ENCODE assay signal across 25 cellular contexts in the genomic region with DNA sequence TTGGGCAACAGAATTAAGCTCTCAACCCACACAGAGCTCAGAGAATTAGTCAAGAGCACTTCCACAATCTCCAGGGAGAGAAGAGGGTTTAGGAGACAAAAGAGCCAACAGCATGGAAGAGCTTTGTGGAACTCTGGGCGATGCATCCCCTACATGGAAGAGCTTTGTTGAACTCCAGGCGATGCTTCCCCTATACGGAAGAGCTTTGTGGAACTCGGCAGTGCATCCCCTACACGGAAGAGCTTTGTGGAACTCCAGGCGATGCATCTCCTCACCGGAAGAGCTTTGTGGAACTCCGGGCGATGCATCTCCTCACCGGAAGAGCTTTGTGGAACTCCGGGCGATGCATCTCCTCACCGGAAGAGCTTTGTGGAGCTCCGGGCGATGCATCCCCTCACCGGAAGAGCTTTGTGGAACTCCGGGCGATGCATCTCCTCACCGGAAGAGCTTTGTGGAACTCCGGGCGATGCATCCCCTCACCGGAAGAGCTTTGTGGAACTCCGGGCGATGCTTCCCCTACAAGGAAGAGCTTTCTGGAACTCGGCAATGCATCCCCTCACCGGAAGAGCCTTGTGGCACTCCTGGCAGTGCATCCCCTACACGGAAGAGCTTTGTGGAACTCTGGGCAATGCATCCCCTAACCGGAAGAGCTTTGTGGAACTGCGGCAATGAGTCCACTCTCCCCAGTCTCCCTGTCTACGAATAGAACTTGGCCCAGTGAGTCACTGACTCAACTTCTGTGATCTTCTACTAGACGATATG.
"Had no signal": no experiment of that assay in that cellular context is flagged by ENCODE, and none has a peak within 500 bp of the region (broad histone marks: within the 10 kb centered on the region; RNA-seq: fewer than 3 reads in every experiment).

No MANE protein-coding gene starts in this region.

- H3K36me3 ChIP-seq: ascending aorta, Peyer's patch had no signal

- H3K9me3 Mint-ChIP-seq: activated B cell treated with CpG ODN at 0.5 μM for 24 hours; activated CD4-positive, alpha-beta memory T cell treated with anti-CD3 and anti-CD28 coated beads for 36 hours; activated CD4-positive, alpha-beta T cell treated with anti-CD3 and anti-CD28 coated beads, Interleukin-2, amount 10 ng/mL, durations not matched to agents 7 days and 5 days; activated naive CD4-positive, alpha-beta T cell treated with anti-CD3 and anti-CD28 coated beads, Interleukin-2, amount 50 U/mL, for 72 hours; activated naive CD8-positive, alpha-beta T cell treated with anti-CD3 and anti-CD28 coated beads, Interleukin-2, amount 50 U/mL, for 24 hours; activated T-cell treated with anti-CD3 and anti-CD28 coated beads, Interleukin-2, amount 50 U/mL, for 4 hours; central memory CD8-positive, alpha-beta T cell; T-helper 1 cell treated with Interleukin-12 subunit alpha and Interleukin-12 subunit beta and Interleukin-4 antibody, amounts not matched to agents 30 μg/mL and 1 μg/mL, for 36 hours had no signal

- H3K27ac Mint-ChIP-seq: activated B cell treated with CpG ODN at 0.5 μM for 24 hours; activated CD4-positive, alpha-beta memory T cell treated with anti-CD3 and anti-CD28 coated beads for 36 hours; activated CD4-positive, alpha-beta T cell treated with anti-CD3 and anti-CD28 coated beads, Interleukin-2, amount 10 ng/mL, durations not matched to agents 7 days and 5 days; activated naive CD4-positive, alpha-beta T cell treated with anti-CD3 and anti-CD28 coated beads, Interleukin-2, amount 50 U/mL, for 72 hours; activated naive CD8-positive, alpha-beta T cell treated with anti-CD3 and anti-CD28 coated beads, Interleukin-2, amount 50 U/mL, for 24 hours; T-helper 1 cell treated with Interleukin-12 subunit alpha and Interleukin-12 subunit beta and Interleukin-4 antibody, amounts not matched to agents 30 μg/mL and 1 μg/mL, for 36 hours had no signal

- H3K36me3 Mint-ChIP-seq: activated CD4-positive, alpha-beta memory T cell treated with anti-CD3 and anti-CD28 coated beads for 36 hours; activated naive CD4-positive, alpha-beta T cell treated with anti-CD3 and anti-CD28 coated beads, Interleukin-2, amount 50 U/mL, for 72 hours had no signal

- DNase-seq: activated B cell treated with CpG ODN at 0.5 μM for 24 hours; activated CD4-positive, alpha-beta memory T cell treated with anti-CD3 and anti-CD28 coated beads for 36 hours; activated CD4-positive, alpha-beta T cell treated with anti-CD3 and anti-CD28 coated beads, Interleukin-2, amount 10 ng/mL, durations not matched to agents 7 days and 5 days; activated CD8-positive, alpha-beta memory T cell treated with anti-CD3 and anti-CD28 coated beads for 24 hours; activated effector memory CD4-positive, alpha-beta T cell treated with anti-CD3 and anti-CD28 coated beads, Interleukin-2, amount 50 U/mL, for 16 hours; activated naive CD4-positive, alpha-beta T cell treated with Interleukin-2 at 50 U/mL for 16 hours; activated naive CD8-positive, alpha-beta T cell treated with anti-CD3 and anti-CD28 coated beads, Interleukin-2, amount 50 U/mL, for 24 hours; activated T-cell treated with anti-CD3 and anti-CD28 coated beads, Interleukin-2, amount 50 U/mL, for 4 hours; amniotic stem cell; body of pancreas; Kasumi-1; KBM-7; NCI-H1105 treated with DMSO at 0.1 percent for 48 hours; NCI-H2029; NCI-H2227 treated with DMSO at 0.1 percent for 48 hours; NCI-H510A; OCI-M1; Peyer's patch; SHP77; T-helper 9 cell had no signal

- H3K27me3 ChIP-seq: ascending aorta, body of pancreas, Peyer's patch had no signal

- ATAC-seq: activated naive CD8-positive, alpha-beta T cell treated with anti-CD3 and anti-CD28 coated beads, Interleukin-2, amount 50 U/mL, for 24 hours; activated T-cell treated with anti-CD3 and anti-CD28 coated beads, Interleukin-2, amount 50 U/mL, for 4 hours; body of pancreas had no signal

- H3K27ac ChIP-seq: ascending aorta, body of pancreas, Peyer's patch, RWPE1 had no signal

- H3K4me3 Mint-ChIP-seq: activated B cell treated with CpG ODN at 0.5 μM for 24 hours; activated CD4-positive, alpha-beta memory T cell treated with anti-CD3 and anti-CD28 coated beads for 36 hours; activated CD4-positive, alpha-beta T cell treated with anti-CD3 and anti-CD28 coated beads, Interleukin-2, amount 10 ng/mL, durations not matched to agents 7 days and 5 days; activated naive CD8-positive, alpha-beta T cell treated with anti-CD3 and anti-CD28 coated beads, Interleukin-2, amount 50 U/mL, for 24 hours; activated T-cell treated with anti-CD3 and anti-CD28 coated beads, Interleukin-2, amount 50 U/mL, for 4 hours; central memory CD8-positive, alpha-beta T cell; T-helper 1 cell treated with Interleukin-12 subunit alpha and Interleukin-12 subunit beta and Interleukin-4 antibody, amounts not matched to agents 30 μg/mL and 1 μg/mL, for 36 hours had no signal

- H3K4me3 ChIP-seq: ascending aorta, body of pancreas, Peyer's patch had no signal

- H3K4me1 Mint-ChIP-seq: activated B cell treated with CpG ODN at 0.5 μM for 24 hours; activated CD4-positive, alpha-beta T cell treated with anti-CD3 and anti-CD28 coated beads, Interleukin-2, amount 10 ng/mL, durations not matched to agents 7 days and 5 days; activated naive CD8-positive, alpha-beta T cell treated with anti-CD3 and anti-CD28 coated beads, Interleukin-2, amount 50 U/mL, for 24 hours; central memory CD8-positive, alpha-beta T cell had no signal

- H3K4me1 ChIP-seq: ascending aorta, body of pancreas, Peyer's patch had no signal

- H3K27me3 Mint-ChIP-seq: activated CD4-positive, alpha-beta T cell treated with anti-CD3 and anti-CD28 coated beads, Interleukin-2, amount 10 ng/mL, durations not matched to agents 7 days and 5 days had no signal

- H3K9me3 ChIP-seq: ascending aorta, body of pancreas, Peyer's patch had no signal
